Comparison of ENCODE assay signal across 22 cellular contexts in genomic region chr6:4883298-4883697, GRCh38.
DNase-seq lines count a peak whose midpoint lies in the region; ATAC-seq and TF ChIP-seq lines count a peak whose summit lies in the region.
"Had no signal": no experiment of that assay in that cellular context is flagged by ENCODE, and none has a peak within 500 bp of the region (broad histone marks: within the 10 kb centered on the region; RNA-seq: fewer than 3 reads in every experiment).

No MANE protein-coding gene starts in this region.

- ATAC-seq in left lung (peak; percentile 25), HG02840 (IDR thresholded peaks at IDR 0.05; ENCODE audit: low FRiP score, unreplicated experiment) (no peak)
- ATAC-seq: WTC11 had no signal

- H3K27me3 ChIP-seq in BLaER1 treated with 17β-estradiol and CSF1 and Interleukin-3, amounts not matched to agents 10 nM and 100 nM: no peaks in the 10 kb centered on the region
- H3K27me3 ChIP-seq in left lung: no peaks in the 10 kb centered on the region
- no peaks in the 10 kb centered on the region for H3K27me3 ChIP-seq in uterus
- no peaks in the 10 kb centered on the region for H3K27me3 ChIP-seq in tibial artery
- H3K27me3 ChIP-seq: cardiac muscle cell, vagina had no signal

- no peak for TF ChIP-seq POLR2A in uterus (IDR thresholded peaks at IDR 0.05)

- no peak overlapping the region for H3K27ac ChIP-seq in BLaER1 treated with 17β-estradiol and CSF1 and Interleukin-3, amounts not matched to agents 10 nM and 100 nM
- H3K27ac ChIP-seq in left lung (no peak overlapping the region), uterus (no peak overlapping the region), tibial artery (no peak overlapping the region)
- H3K27ac ChIP-seq: cardiac muscle cell, vagina had no signal

- H4K20me1 ChIP-seq in BLaER1 treated with 17β-estradiol and CSF1 and Interleukin-3, amounts not matched to agents 10 nM and 100 nM: peaks cover 21 to 92% (median 38%) of the 10 kb centered on the region in 11 experiments; a peak in 19 of 22 replicates

- TF ChIP-seq CTCF in left lung (IDR thresholded peaks at IDR 0.05): no peak
- TF ChIP-seq CTCF in uterus (IDR thresholded peaks at IDR 0.05): no peak
- no peak for TF ChIP-seq CTCF in tibial artery (IDR thresholded peaks at IDR 0.05)

- H3K4me3 ChIP-seq in BLaER1 treated with 17β-estradiol and CSF1 and Interleukin-3, amounts not matched to agents 10 nM and 100 nM: no peak overlapping the region
- H3K4me3 ChIP-seq in left lung (no peak overlapping the region), uterus (no peak overlapping the region), tibial artery (no peak overlapping the region)
- H3K4me3 ChIP-seq: cardiac muscle cell, vagina had no signal

- H3K9me3 ChIP-seq in BLaER1 treated with 17β-estradiol and CSF1 and Interleukin-3, amounts not matched to agents 10 nM and 100 nM (replicated peaks in 1 of 11): peaks cover 4 to 78% (median 50%) of the 10 kb centered on the region in 11 experiments; a peak in 19 of 22 replicates
- no peaks in the 10 kb centered on the region for H3K9me3 ChIP-seq in left lung
- H3K9me3 ChIP-seq in uterus: no peaks in the 10 kb centered on the region
- peaks cover 0 to 6% (median 0%) of the 10 kb centered on the region in 3 donors for H3K9me3 ChIP-seq in tibial artery
- H3K9me3 ChIP-seq: vagina had no signal

- peaks cover 0 to 36% (median 12%) of the 10 kb centered on the region in 11 experiments; a peak in 11 of 22 replicates for H3K36me3 ChIP-seq in BLaER1 treated with 17β-estradiol and CSF1 and Interleukin-3, amounts not matched to agents 10 nM and 100 nM
- H3K36me3 ChIP-seq in left lung (no peaks in the 10 kb centered on the region), uterus (no peaks in the 10 kb centered on the region), tibial artery (no peaks in the 10 kb centered on the region)
- H3K36me3 ChIP-seq: cardiac muscle cell, vagina had no signal

- intact Hi-C loops in left lung (cut with DNase I) (no loop called here), uterus (cut with DNase I; ENCODE audit: low total_unique reads) (no loop called here), tibial artery (cut with DNase I; ENCODE audit: low total_unique reads) (no loop called here)

- peak overlapping the region in 9 of 11 experiments; percentile 29 to 79 (median 67); a peak in 13 of 22 replicates for H3K4me2 ChIP-seq in BLaER1 treated with 17β-estradiol and CSF1 and Interleukin-3, amounts not matched to agents 10 nM and 100 nM

- peaks cover 27 to 61% (median 51%) of the 10 kb centered on the region in 10 experiments for H3K4me1 ChIP-seq in BLaER1 treated with 17β-estradiol and CSF1 and Interleukin-3, amounts not matched to agents 10 nM and 100 nM
- peaks cover 0 to 22% of the 10 kb centered on the region in 2 donors for H3K4me1 ChIP-seq in left lung
- no peaks in the 10 kb centered on the region for H3K4me1 ChIP-seq in uterus
- H3K4me1 ChIP-seq in tibial artery: no peaks in the 10 kb centered on the region

- peak; percentile 59 for DNase-seq in DMS79 treated with DMSO at 0.1 percent for 48 hours (lab: John Stamatoyannopoulos, UW)
- peak; percentile 33 for DNase-seq in NCI-H2107 treated with DMSO at 0.1 percent for 48 hours (lab: John Stamatoyannopoulos, UW; ENCODE audit: unreplicated experiment)
- no peak for DNase-seq in left lung
- no peak for DNase-seq in cortex of kidney (lab: John Stamatoyannopoulos, UW)
- no peak for DNase-seq in uterus
- DNase-seq in tibial artery: no peak
- DNase-seq: activated CD4-positive, alpha-beta T cell treated with anti-CD3 and anti-CD28 coated beads, Interleukin-2, amount 50 U/mL, for 1 hour; C1 segment of cervical spinal cord; dermis blood vessel endothelial cell; islet precursor cell; midbrain; MM.1S; NCI-H1930; retina; Right ventricle myocardium superior; small intestine; stimulated activated CD4-positive, alpha-beta T cell treated with anti-CD3 and anti-CD28 coated beads, Interleukin-2, amount 100 ng/mL, for 24 hours had no signal

- no peak overlapping the region for H3K9ac ChIP-seq in BLaER1 treated with 17β-estradiol and CSF1 and Interleukin-3, amounts not matched to agents 10 nM and 100 nM

Comparison
In these comparisons a context has a peak if more than half of its experiments do, and no peak if none do; other contexts are left out.
1. DNase-seq: peak in DMS79 treated with DMSO at 0.1 percent for 48 hours (single experiment) and NCI-H2107 treated with DMSO at 0.1 percent for 48 hours (single experiment); none in left lung (0 of 2), cortex of kidney (single experiment), uterus (0 of 2) and tibial artery (0 of 2).